In genomic region chr7:72415586-72415985, GRCh38 we compare ENCODE assay signal across 9 cellular contexts. TPM values are rescaled to one million over a fixed set of nuclear protein-coding genes. Genes with fewer than 3 reads are reported as not detected.
"Had no signal": no experiment of that assay in that cellular context is flagged by ENCODE, and none has a peak within 500 bp of the region (broad histone marks: within the 10 kb centered on the region; RNA-seq: fewer than 3 reads in every experiment).

No MANE protein-coding gene starts in this region.

- H3K4me1 Mint-ChIP-seq: GM23338 had no signal

- H3K36me3 ChIP-seq: HAP-1 had no signal

- H3K27ac ChIP-seq: GM23248 had no signal

- H3K4me2 ChIP-seq: GM23338 had no signal

- H3K9me3 ChIP-seq: HAP-1 had no signal

- DNase-seq: GM23248, GOT3, H7, H9, HCEC 1CT, HFFc6 had no signal

- H3K4me1 ChIP-seq: HAP-1 had no signal

- H3K4me3 ChIP-seq: GM23248, GM23338, HAP-1 had no signal

- H3K27ac Mint-ChIP-seq: GM23338, HFFc6 had no signal

- H3K9ac ChIP-seq: GM23248 had no signal

- ATAC-seq: GM23338, HCT116 had no signal

- H2AFZ ChIP-seq: GM23248, GM23338 had no signal

- H3K4me3 Mint-ChIP-seq: GM23338, H9, HFFc6 had no signal

RNA-seq across cellular contexts. Expression of gene CALN1, which starts 3.4 kb away (rescaled TPM):
- total RNA-seq: GM23248, HFFc6 had no signal
- polyA plus RNA-seq: GM23248 had no signal
